ENCODE assay signal across 13 cellular contexts in genomic region chr5:150505041-150505511, GRCh38. TPM values are rescaled to one million over a fixed set of nuclear protein-coding genes. Genes with fewer than 3 reads are reported as not detected.
A peak's percentile ranks its signal among the peaks of the same experiment; 100 is the strongest.
DNase-seq lines count a peak whose midpoint lies in the region; ATAC-seq and TF ChIP-seq lines count a peak whose summit lies in the region.
"Had no signal": no experiment of that assay in that cellular context is flagged by ENCODE, and none has a peak within 500 bp of the region (broad histone marks: within the 10 kb centered on the region; RNA-seq: fewer than 3 reads in every experiment).

No MANE protein-coding gene starts in this region.

- intact Hi-C loops in adrenal gland (cut with DNase I) (no loop called here), heart right ventricle (cut with DNase I) (loop anchor here in 1 of 10 donors (2.0 kb wide), 1 partner anchor 18 kb away; no protein-coding TSS in a partner anchor)
- intact Hi-C loops in activated T-helper 1 cell treated with anti-CD3 and anti-CD28 coated beads, Interleukin-12 subunit alpha, Interleukin-12 subunit beta, Interleukin-2, Interleukin-4 antibody, amounts not matched to agents 30 ng/mL and 10 ng/mL and 1 ng/mL, durations not matched to agents 14 hours and 24 hours and 36 hours (cut with micrococcal nuclease) = no loop called here
- intact Hi-C loops in activated T-helper 2 cell treated with anti-CD3 and anti-CD28 coated beads, Interferon-gamma antibody, Interleukin-2, Interleukin-4, amounts not matched to agents 10 μg/mL and 5 μg/mL and 100 μg/mL, durations not matched to agents 14 hours and 24 hours and 36 hours (cut with micrococcal nuclease) = no loop called here

- H3K36me3 Mint-ChIP-seq in activated T-helper 1 cell treated with anti-CD3 and anti-CD28 coated beads, Interleukin-12 subunit alpha, Interleukin-12 subunit beta, Interleukin-2, Interleukin-4 antibody, amounts not matched to agents 30 ng/mL and 10 ng/mL and 1 ng/mL, durations not matched to agents 14 hours and 24 hours and 36 hours (ENCODE audit: low read depth) = no peaks in the 10 kb centered on the region
- no peaks in the 10 kb centered on the region for H3K36me3 Mint-ChIP-seq in activated T-helper 2 cell treated with anti-CD3 and anti-CD28 coated beads, Interferon-gamma antibody, Interleukin-2, Interleukin-4, amounts not matched to agents 10 μg/mL and 5 μg/mL and 100 μg/mL, durations not matched to agents 14 hours and 24 hours and 36 hours (ENCODE audit: low read depth)
- H3K36me3 Mint-ChIP-seq: activated naive CD8-positive, alpha-beta T cell treated with anti-CD3 and anti-CD28 coated beads for 36 hours; naive thymus-derived CD8-positive, alpha-beta T cell had no signal

- peak in 5 of 8 donors; percentile 24 to 65 (median 51) for ATAC-seq in heart right ventricle
- ATAC-seq in GM18517 (IDR thresholded peaks at IDR 0.05; ENCODE audit: unreplicated experiment) = no peak
- ATAC-seq: naive thymus-derived CD8-positive, alpha-beta T cell had no signal

- TF ChIP-seq POLR2A in adrenal gland (IDR thresholded peaks at IDR 0.05) = no peak

- no peak overlapping the region for H3K4me3 Mint-ChIP-seq in activated T-helper 1 cell treated with anti-CD3 and anti-CD28 coated beads, Interleukin-12 subunit alpha, Interleukin-12 subunit beta, Interleukin-2, Interleukin-4 antibody, amounts not matched to agents 30 ng/mL and 10 ng/mL and 1 ng/mL, durations not matched to agents 14 hours and 24 hours and 36 hours
- H3K4me3 Mint-ChIP-seq in activated T-helper 2 cell treated with anti-CD3 and anti-CD28 coated beads, Interferon-gamma antibody, Interleukin-2, Interleukin-4, amounts not matched to agents 10 μg/mL and 5 μg/mL and 100 μg/mL, durations not matched to agents 14 hours and 24 hours and 36 hours (ENCODE audit: low read depth) = no peak overlapping the region
- H3K4me3 Mint-ChIP-seq: activated naive CD8-positive, alpha-beta T cell treated with anti-CD3 and anti-CD28 coated beads for 36 hours; naive thymus-derived CD8-positive, alpha-beta T cell had no signal

- 86 to 88% (median 87%) methylated on average over 7 to 8 of the region's 8 CpGs for WGBS in adrenal gland, 4 donors
- 40 to 59% methylated on average over 8 of the region's 8 CpGs for WGBS in heart right ventricle, 2 donors

- H3K4me3 ChIP-seq in adrenal gland (no peak overlapping the region), heart right ventricle (no peak overlapping the region), skeletal muscle cell (ENCODE audit: low read depth, low read length) (no peak overlapping the region)
- H3K4me3 ChIP-seq: skin epidermis had no signal

- peak overlapping the region in 3 of 5 donors; percentile 46 to 85 (median 79) for H3K27ac ChIP-seq in adrenal gland
- peak overlapping the region; percentile 59 to 93 (median 85) for H3K27ac ChIP-seq in heart right ventricle

- H3K27me3 ChIP-seq in adrenal gland = no peaks in the 10 kb centered on the region
- no peaks in the 10 kb centered on the region for H3K27me3 ChIP-seq in heart right ventricle

- H3K9me3 ChIP-seq in adrenal gland (replicated peaks in 1 of 3) (no peaks in the 10 kb centered on the region), heart right ventricle (no peaks in the 10 kb centered on the region)

- peaks cover 1% of the 10 kb centered on the region for H3K27me3 Mint-ChIP-seq in activated T-helper 1 cell treated with anti-CD3 and anti-CD28 coated beads, Interleukin-12 subunit alpha, Interleukin-12 subunit beta, Interleukin-2, Interleukin-4 antibody, amounts not matched to agents 30 ng/mL and 10 ng/mL and 1 ng/mL, durations not matched to agents 14 hours and 24 hours and 36 hours (ENCODE audit: insufficient read depth)
- H3K27me3 Mint-ChIP-seq in activated T-helper 2 cell treated with anti-CD3 and anti-CD28 coated beads, Interferon-gamma antibody, Interleukin-2, Interleukin-4, amounts not matched to agents 10 μg/mL and 5 μg/mL and 100 μg/mL, durations not matched to agents 14 hours and 24 hours and 36 hours (ENCODE audit: low read depth) = no peaks in the 10 kb centered on the region
- H3K27me3 Mint-ChIP-seq: activated naive CD8-positive, alpha-beta T cell treated with anti-CD3 and anti-CD28 coated beads for 36 hours; naive thymus-derived CD8-positive, alpha-beta T cell had no signal

- no peaks in the 10 kb centered on the region for H3K9me3 Mint-ChIP-seq in activated T-helper 1 cell treated with anti-CD3 and anti-CD28 coated beads, Interleukin-12 subunit alpha, Interleukin-12 subunit beta, Interleukin-2, Interleukin-4 antibody, amounts not matched to agents 30 ng/mL and 10 ng/mL and 1 ng/mL, durations not matched to agents 14 hours and 24 hours and 36 hours
- no peaks in the 10 kb centered on the region for H3K9me3 Mint-ChIP-seq in activated T-helper 2 cell treated with anti-CD3 and anti-CD28 coated beads, Interferon-gamma antibody, Interleukin-2, Interleukin-4, amounts not matched to agents 10 μg/mL and 5 μg/mL and 100 μg/mL, durations not matched to agents 14 hours and 24 hours and 36 hours
- H3K9me3 Mint-ChIP-seq: activated naive CD8-positive, alpha-beta T cell treated with anti-CD3 and anti-CD28 coated beads for 36 hours; naive thymus-derived CD8-positive, alpha-beta T cell had no signal

- H3K4me1 ChIP-seq in adrenal gland (replicated peaks in 1 of 2) (peaks cover 55 to 97% of the 10 kb centered on the region in 2 donors), heart right ventricle (peaks cover 59 to 100% (median 100%) of the 10 kb centered on the region in 9 donors)

- DNase-seq in Daoy (ENCODE audit: low read depth) = peak; percentile 81
- no peak for DNase-seq in adrenal gland
- DNase-seq in heart right ventricle = no peak
- peak; percentile 37 for DNase-seq in skeletal muscle cell (ENCODE audit: low read depth)
- no peak for DNase-seq in NCI-H524 (lab: John Stamatoyannopoulos, UW)
- no peak for DNase-seq in activated T-helper 1 cell treated with anti-CD3 and anti-CD28 coated beads, Interleukin-12 subunit alpha, Interleukin-12 subunit beta, Interleukin-2, Interleukin-4 antibody, amounts not matched to agents 30 ng/mL and 10 ng/mL and 1 ng/mL, durations not matched to agents 14 hours and 24 hours and 36 hours (ENCODE audit: low spot score)
- DNase-seq in activated T-helper 2 cell treated with anti-CD3 and anti-CD28 coated beads, Interferon-gamma antibody, Interleukin-2, Interleukin-4, amounts not matched to agents 10 μg/mL and 5 μg/mL and 100 μg/mL, durations not matched to agents 14 hours and 24 hours and 36 hours (ENCODE audit: low spot score) = no peak
- DNase-seq: ACHN; activated CD4-positive, CD25-positive, alpha-beta regulatory T cell; activated naive CD8-positive, alpha-beta T cell treated with anti-CD3 and anti-CD28 coated beads for 36 hours; naive thymus-derived CD8-positive, alpha-beta T cell had no signal

- H3K4me1 Mint-ChIP-seq in activated T-helper 1 cell treated with anti-CD3 and anti-CD28 coated beads, Interleukin-12 subunit alpha, Interleukin-12 subunit beta, Interleukin-2, Interleukin-4 antibody, amounts not matched to agents 30 ng/mL and 10 ng/mL and 1 ng/mL, durations not matched to agents 14 hours and 24 hours and 36 hours (ENCODE audit: low read depth) = no peaks in the 10 kb centered on the region
- H3K4me1 Mint-ChIP-seq in activated T-helper 2 cell treated with anti-CD3 and anti-CD28 coated beads, Interferon-gamma antibody, Interleukin-2, Interleukin-4, amounts not matched to agents 10 μg/mL and 5 μg/mL and 100 μg/mL, durations not matched to agents 14 hours and 24 hours and 36 hours (ENCODE audit: low read depth) = no peaks in the 10 kb centered on the region
- H3K4me1 Mint-ChIP-seq: activated naive CD8-positive, alpha-beta T cell treated with anti-CD3 and anti-CD28 coated beads for 36 hours; naive thymus-derived CD8-positive, alpha-beta T cell had no signal

- H3K27ac Mint-ChIP-seq in activated T-helper 1 cell treated with anti-CD3 and anti-CD28 coated beads, Interleukin-12 subunit alpha, Interleukin-12 subunit beta, Interleukin-2, Interleukin-4 antibody, amounts not matched to agents 30 ng/mL and 10 ng/mL and 1 ng/mL, durations not matched to agents 14 hours and 24 hours and 36 hours = no peak overlapping the region
- H3K27ac Mint-ChIP-seq in activated T-helper 2 cell treated with anti-CD3 and anti-CD28 coated beads, Interferon-gamma antibody, Interleukin-2, Interleukin-4, amounts not matched to agents 10 μg/mL and 5 μg/mL and 100 μg/mL, durations not matched to agents 14 hours and 24 hours and 36 hours = no peak overlapping the region
- H3K27ac Mint-ChIP-seq: activated naive CD8-positive, alpha-beta T cell treated with anti-CD3 and anti-CD28 coated beads for 36 hours; naive thymus-derived CD8-positive, alpha-beta T cell had no signal

- TF ChIP-seq CTCF in adrenal gland (IDR thresholded peaks at IDR 0.05) (no peak), heart right ventricle (IDR thresholded peaks at IDR 0.05) (no peak)

- no peaks in the 10 kb centered on the region for H3K36me3 ChIP-seq in adrenal gland (replicated peaks in 1 of 2)
- peaks cover 0 to 12% (median 0%) of the 10 kb centered on the region in 9 donors for H3K36me3 ChIP-seq in heart right ventricle

RNA-seq across cellular contexts. Expression of gene NDST1, which starts 2.9 kb away (rescaled TPM):
- total RNA-seq in Daoy (2014; rRNA removed; shearing (Covaris generic)) = 16.1 and 34.7 TPM in 2 replicates
- total RNA-seq in adrenal gland (100 to 1,000 TPM in 6 of 8 donors, 10 to 100 TPM in 2; 80.7 to 154 (median 106) TPM), heart right ventricle (10 to 100 TPM; 50.3 to 86.1 (median 61.5) TPM)
- polyA plus RNA-seq in adrenal gland (10 to 100 TPM in 2 of 3 donors, 1 to 10 TPM in 1; 9.6 to 37.5 (median 21.1) TPM), heart right ventricle (10 to 100 TPM; 14.8 to 15.9 TPM)
- total RNA-seq in activated T-helper 1 cell treated with anti-CD3 and anti-CD28 coated beads, Interleukin-12 subunit alpha, Interleukin-12 subunit beta, Interleukin-2, Interleukin-4 antibody, amounts not matched to agents 30 ng/mL and 10 ng/mL and 1 ng/mL, durations not matched to agents 14 hours and 24 hours and 36 hours = 2.8 and 3.9 TPM in 2 replicates
- total RNA-seq in activated T-helper 2 cell treated with anti-CD3 and anti-CD28 coated beads, Interferon-gamma antibody, Interleukin-2, Interleukin-4, amounts not matched to agents 10 μg/mL and 5 μg/mL and 100 μg/mL, durations not matched to agents 14 hours and 24 hours and 36 hours = 2.4 and 3.0 TPM in 2 replicates

RNA-seq across cellular contexts. Expression of gene RPS14, which starts 55.5 kb away (rescaled TPM):
- total RNA-seq in Daoy (2014; rRNA removed; shearing (Covaris generic)) = 6,432 and 6,529 TPM in 2 replicates
- 1,000 to 10,000 TPM; 1,380 to 3,506 (median 1,891) TPM for total RNA-seq in adrenal gland
- 1,000 to 10,000 TPM; 1,067 to 2,924 (median 1,712) TPM for polyA plus RNA-seq in adrenal gland
- total RNA-seq in heart right ventricle = 1,000 to 10,000 TPM in 9 of 10 donors, 100 to 1,000 TPM in 1; 984 to 1,344 (median 1,239) TPM
- polyA plus RNA-seq in heart right ventricle = 1,000 to 10,000 TPM; 1,373 to 4,233 TPM
- 2,328 and 2,429 TPM in 2 replicates for total RNA-seq in activated T-helper 1 cell treated with anti-CD3 and anti-CD28 coated beads, Interleukin-12 subunit alpha, Interleukin-12 subunit beta, Interleukin-2, Interleukin-4 antibody, amounts not matched to agents 30 ng/mL and 10 ng/mL and 1 ng/mL, durations not matched to agents 14 hours and 24 hours and 36 hours
- total RNA-seq in activated T-helper 2 cell treated with anti-CD3 and anti-CD28 coated beads, Interferon-gamma antibody, Interleukin-2, Interleukin-4, amounts not matched to agents 10 μg/mL and 5 μg/mL and 100 μg/mL, durations not matched to agents 14 hours and 24 hours and 36 hours = 2,552 and 2,593 TPM in 2 replicates

Comparison
In these comparisons a context has a peak if more than half of its experiments do, and no peak if none do; other contexts are left out.
1. DNase-seq: peak in Daoy (single experiment) and skeletal muscle cell (single experiment); none in adrenal gland (0 of 7), heart right ventricle (0 of 2), NCI-H524 (0 of 2), activated T-helper 1 cell treated with anti-CD3 and anti-CD28 coated beads, Interleukin-12 subunit alpha, Interleukin-12 subunit beta, Interleukin-2, Interleukin-4 antibody, amounts not matched to agents 30 ng/mL and 10 ng/mL and 1 ng/mL, durations not matched to agents 14 hours and 24 hours and 36 hours (single experiment) and activated T-helper 2 cell treated with anti-CD3 and anti-CD28 coated beads, Interferon-gamma antibody, Interleukin-2, Interleukin-4, amounts not matched to agents 10 μg/mL and 5 μg/mL and 100 μg/mL, durations not matched to agents 14 hours and 24 hours and 36 hours (single experiment).